ENCODE assay signal across 10 cellular contexts in the genomic region with DNA sequence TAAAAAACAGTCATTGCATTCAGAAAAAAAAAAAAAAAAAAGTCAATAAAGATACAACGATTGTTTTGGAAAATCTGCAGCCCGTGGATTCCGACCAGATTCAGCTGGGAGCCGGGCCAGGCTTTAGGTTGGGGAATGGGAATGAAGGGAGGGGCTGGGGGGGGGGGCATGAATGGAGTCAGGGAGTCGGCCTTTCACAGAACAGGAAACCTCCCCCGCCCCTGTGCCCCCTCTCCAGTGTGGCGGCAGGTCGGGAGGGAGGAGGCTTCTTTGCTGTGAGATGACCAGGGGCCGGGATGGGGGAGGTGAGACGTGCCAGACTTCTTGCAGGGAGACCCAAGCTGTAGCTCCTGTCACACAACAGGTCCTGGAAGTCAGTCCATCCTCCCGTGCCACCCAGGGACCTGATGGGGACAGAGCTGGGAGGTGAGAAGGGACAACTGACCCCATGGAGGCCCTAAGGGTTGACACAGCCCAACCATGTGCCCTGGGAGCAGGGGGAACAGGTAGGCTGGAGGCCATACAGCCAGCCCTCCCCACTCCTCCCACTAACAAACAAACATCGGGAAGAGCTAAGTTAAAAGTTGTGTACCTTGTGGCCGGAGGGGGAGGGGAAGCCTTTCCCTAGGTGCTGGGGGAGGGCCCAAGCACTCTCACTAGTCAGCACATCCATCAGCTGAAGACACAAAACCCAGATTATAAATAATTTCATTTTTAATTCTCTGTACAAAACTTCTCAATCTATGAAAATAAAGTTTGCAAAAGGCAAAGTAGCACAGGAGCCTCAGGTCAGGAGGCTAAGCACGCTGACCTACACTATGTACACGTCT. TPM values are rescaled to one million over a fixed set of nuclear protein-coding genes. Genes with fewer than 3 reads are reported as not detected.
A peak's percentile ranks its signal among the peaks of the same experiment; 100 is the strongest.
DNase-seq lines count a peak whose midpoint lies in the region; ATAC-seq, FAIRE-seq and TF ChIP-seq lines count a peak whose summit lies in the region.
"Had no signal": no experiment of that assay in that cellular context is flagged by ENCODE, and none has a peak within 500 bp of the region (broad histone marks: within the 10 kb centered on the region; RNA-seq: fewer than 3 reads in every experiment).

No MANE protein-coding gene starts in this region.

- 51 to 65% methylated on average over 11 to 15 of the region's 15 CpGs for WGBS in transverse colon (ENCODE audit: low coverage in 1 of 2), 2 donors

- H3K36me3 ChIP-seq in transverse colon = peaks cover 0 to 26% (median 2%) of the 10 kb centered on the region in 4 donors

- peaks cover 3 to 29% (median 17%) of the 10 kb centered on the region in 4 donors for H3K4me1 ChIP-seq in transverse colon

- no peak for DNase-seq in activated naive CD4-positive, alpha-beta T cell treated with anti-CD3 and anti-CD28 coated beads for 36 hours
- no peak for DNase-seq in activated naive CD4-positive, alpha-beta T cell treated with anti-CD3 and anti-CD28 coated beads, Interleukin-2, amount 50 U/mL, for 16 hours
- DNase-seq in activated CD8-positive, alpha-beta T cell treated with anti-CD3 and anti-CD28 coated beads, Interleukin-2, amount 10 ng/mL, durations not matched to agents 7 days and 5 days = no peak
- DNase-seq in left kidney (ENCODE audit: low read depth, low spot score) (peak; percentile 92), transverse colon (no peak), urothelium cell line (ENCODE audit: low spot score) (no peak), C1 segment of cervical spinal cord (lab: John Stamatoyannopoulos, UW) (no peak)

- CTCF ChIA-PET in activated naive CD4-positive, alpha-beta T cell treated with anti-CD3 and anti-CD28 coated beads for 36 hours (lab: Charles Lee) = interaction anchor here (0.6 to 5.9 kb wide), 12 partner anchors 10 to 1228 kb away, joined by 3 to 76 read pairs (median 4); no protein-coding TSS in a partner anchor
- CTCF ChIA-PET in activated CD8-positive, alpha-beta T cell treated with anti-CD3 and anti-CD28 coated beads, Interleukin-2, amount 10 ng/mL, durations not matched to agents 7 days and 5 days (lab: Charles Lee) = interaction anchor here (0.8 to 4.2 kb wide), 19 partner anchors 10 to 222 kb away, joined by 3 to 43 read pairs (median 3); partner anchors contain the start of gene SREBF1

- H3K4me3 Mint-ChIP-seq in activated naive CD4-positive, alpha-beta T cell treated with anti-CD3 and anti-CD28 coated beads for 36 hours = no peak overlapping the region
- no peak overlapping the region for H3K4me3 Mint-ChIP-seq in activated CD8-positive, alpha-beta T cell treated with anti-CD3 and anti-CD28 coated beads, Interleukin-2, amount 10 ng/mL, durations not matched to agents 7 days and 5 days
- H3K4me3 Mint-ChIP-seq: activated B cell treated with CpG ODN at 0.5 μM for 24 hours had no signal

- TF ChIP-seq POLR2A in transverse colon (IDR thresholded peaks at IDR 0.05) = no peak

- no peak for TF ChIP-seq EP300 in transverse colon (IDR thresholded peaks at IDR 0.05; ENCODE audit: low read depth)

- ATAC-seq in activated CD8-positive, alpha-beta T cell treated with anti-CD3 and anti-CD28 coated beads, Interleukin-2, amount 10 ng/mL, durations not matched to agents 7 days and 5 days = no peak
- ATAC-seq in GM18868 (IDR thresholded peaks at IDR 0.05; ENCODE audit: unreplicated experiment) = no peak

- H3K36me3 Mint-ChIP-seq in activated naive CD4-positive, alpha-beta T cell treated with anti-CD3 and anti-CD28 coated beads for 36 hours (ENCODE audit: low read depth) = peaks cover 25% of the 10 kb centered on the region
- H3K36me3 Mint-ChIP-seq in activated CD8-positive, alpha-beta T cell treated with anti-CD3 and anti-CD28 coated beads, Interleukin-2, amount 10 ng/mL, durations not matched to agents 7 days and 5 days (ENCODE audit: low read depth) = peaks cover 42% of the 10 kb centered on the region

- H3K4me3 ChIP-seq in transverse colon = no peak overlapping the region

- no peaks in the 10 kb centered on the region for H3K9me3 Mint-ChIP-seq in activated naive CD4-positive, alpha-beta T cell treated with anti-CD3 and anti-CD28 coated beads for 36 hours
- H3K9me3 Mint-ChIP-seq in activated CD8-positive, alpha-beta T cell treated with anti-CD3 and anti-CD28 coated beads, Interleukin-2, amount 10 ng/mL, durations not matched to agents 7 days and 5 days (ENCODE audit: insufficient read depth) = no peaks in the 10 kb centered on the region
- H3K9me3 Mint-ChIP-seq: activated B cell treated with CpG ODN at 0.5 μM for 24 hours had no signal

- peaks cover 10% of the 10 kb centered on the region for H3K4me1 Mint-ChIP-seq in activated naive CD4-positive, alpha-beta T cell treated with anti-CD3 and anti-CD28 coated beads for 36 hours (ENCODE audit: low read depth)
- H3K4me1 Mint-ChIP-seq in activated CD8-positive, alpha-beta T cell treated with anti-CD3 and anti-CD28 coated beads, Interleukin-2, amount 10 ng/mL, durations not matched to agents 7 days and 5 days (ENCODE audit: low read depth) = peaks cover 34% of the 10 kb centered on the region

- no peaks in the 10 kb centered on the region for H3K9me3 ChIP-seq in transverse colon

- POLR2A ChIA-PET in activated CD8-positive, alpha-beta T cell treated with anti-CD3 and anti-CD28 coated beads, Interleukin-2, amount 10 ng/mL, durations not matched to agents 7 days and 5 days (lab: Charles Lee) = interaction anchor here (1.0 kb wide), 1 partner anchor 44 kb away, joined by 6 read pairs; no protein-coding TSS in a partner anchor

- intact Hi-C loops in activated naive CD4-positive, alpha-beta T cell treated with anti-CD3 and anti-CD28 coated beads for 36 hours (cut with micrococcal nuclease) = loop anchor here (1.0 to 5.0 kb wide), 4 partner anchors 49 to 221 kb away; partner anchors contain the start of gene RAI1
- intact Hi-C loops in transverse colon (cut with DNase I; ENCODE audit: low total_unique reads) = loop anchor here (2.0 to 10.0 kb wide), 2 partner anchors 49 to 113 kb away; no protein-coding TSS in a partner anchor

- in situ Hi-C loops in transverse colon (cut with MboI; ENCODE audit: low pct_ligation_motif_present in 1 of 4, low pct_unique_long_range_greater_than_20kb in 1 of 4, low sequenced_read_pairs in 3 of 4) = no loop called here

- H3K27ac Mint-ChIP-seq in activated naive CD4-positive, alpha-beta T cell treated with anti-CD3 and anti-CD28 coated beads for 36 hours = peak overlapping the region; percentile 21
- peak overlapping the region; percentile 43 for H3K27ac Mint-ChIP-seq in activated CD8-positive, alpha-beta T cell treated with anti-CD3 and anti-CD28 coated beads, Interleukin-2, amount 10 ng/mL, durations not matched to agents 7 days and 5 days
- H3K27ac Mint-ChIP-seq: activated B cell treated with CpG ODN at 0.5 μM for 24 hours had no signal

- FAIRE-seq in urothelium cell line (lab: Jason Lieb, UNC) = no peak
- FAIRE-seq: keratinocyte had no signal

- no peaks in the 10 kb centered on the region for H3K27me3 Mint-ChIP-seq in activated naive CD4-positive, alpha-beta T cell treated with anti-CD3 and anti-CD28 coated beads for 36 hours (ENCODE audit: low read depth)
- H3K27me3 Mint-ChIP-seq in activated CD8-positive, alpha-beta T cell treated with anti-CD3 and anti-CD28 coated beads, Interleukin-2, amount 10 ng/mL, durations not matched to agents 7 days and 5 days (ENCODE audit: low read depth) = no peaks in the 10 kb centered on the region
- H3K27me3 Mint-ChIP-seq: activated B cell treated with CpG ODN at 0.5 μM for 24 hours had no signal

- peak overlapping the region; percentile 34 to 60 (median 46) for H3K27ac ChIP-seq in transverse colon

- TF ChIP-seq CTCF in transverse colon (IDR thresholded peaks at IDR 0.05) = no peak

- no peaks in the 10 kb centered on the region for H3K27me3 ChIP-seq in transverse colon

RNA-seq across cellular contexts. Expression of gene SREBF1, which starts 25.2 kb away (rescaled TPM):
- total RNA-seq in activated naive CD4-positive, alpha-beta T cell treated with anti-CD3 and anti-CD28 coated beads for 36 hours = 10 to 100 TPM; 79.3 to 84.9 TPM
- 100 to 1,000 TPM; 212 to 254 TPM for total RNA-seq in activated CD8-positive, alpha-beta T cell treated with anti-CD3 and anti-CD28 coated beads, Interleukin-2, amount 10 ng/mL, durations not matched to agents 7 days and 5 days
- 100 to 1,000 TPM in 3 of 4 donors, 10 to 100 TPM in 1; 45.7 to 206 (median 148) TPM for total RNA-seq in transverse colon
